In genomic region chr22:23146842-23147205, GRCh38 we compare ENCODE assay signal across 20 cellular contexts. TPM values are rescaled to one million over a fixed set of nuclear protein-coding genes. Genes with fewer than 3 reads are reported as not detected.
DNase-seq lines count a peak whose midpoint lies in the region; ATAC-seq and TF ChIP-seq lines count a peak whose summit lies in the region.
"Had no signal": no experiment of that assay in that cellular context is flagged by ENCODE, and none has a peak within 500 bp of the region (broad histone marks: within the 10 kb centered on the region; RNA-seq: fewer than 3 reads in every experiment).

No MANE protein-coding gene starts in this region.

- ATAC-seq in memory B cell (ENCODE audit: low read depth) (no peak), GM18867 (IDR thresholded peaks at IDR 0.05; ENCODE audit: unreplicated experiment) (no peak), PC-3 (no peak)
- no peak for ATAC-seq in stimulated activated memory B cell treated with anti-CD40 and anti-IgM and Interleukin-4, amounts not matched to agents 10 μg/mL and 1 μg/mL and 100 μg/mL, for 72 hours

- H3K27me3 ChIP-seq in PC-3 (ENCODE audit: low read length), result no peaks in the 10 kb centered on the region
- H3K27me3 ChIP-seq: BE2C, Peyer's patch had no signal

- H3F3A ChIP-seq in PC-3 (ENCODE audit: low read length, unreplicated experiment), result no peaks in the 10 kb centered on the region

- DNase-seq in EL (peak; percentile 24), amniotic epithelial cell (ENCODE audit: low read depth) (peak; percentile 67), memory B cell (ENCODE audit: low spot score in 2 of 2) (no peak), PC-3 (no peak), amygdala (lab: John Stamatoyannopoulos, UW) (no peak), hepatic stellate cell (ENCODE audit: low spot score) (no peak)
- DNase-seq: activated CD4-positive, alpha-beta T cell treated with anti-CD3 and anti-CD28 coated beads, Interleukin-2, amount 50 U/mL, for 4 hours; activated naive CD4-positive, alpha-beta T cell treated with anti-CD3 and anti-CD28 coated beads, Interleukin-2, amount 10 ng/mL, durations not matched to agents 7 days and 5 days; BE2C; head of caudate nucleus; KG1; NCI-H1105 treated with DMSO at 0.1 percent for 48 hours; NCI-H82; nucleus accumbens; Peyer's patch; stimulated activated CD4-positive, alpha-beta T cell treated with anti-CD3 and anti-CD28 coated beads, Interleukin-4, amount 100 ng/mL, for 1 hour had no signal

- H2AFZ ChIP-seq in PC-3 (ENCODE audit: low read length), result no peak overlapping the region

- no peak overlapping the region for H3K4me3 Mint-ChIP-seq in memory B cell
- H3K4me3 Mint-ChIP-seq in stimulated activated memory B cell treated with anti-CD40 and anti-IgM and Interleukin-4, amounts not matched to agents 10 μg/mL and 1 μg/mL and 100 μg/mL, for 72 hours, result no peak overlapping the region
- H3K4me3 Mint-ChIP-seq: activated naive CD4-positive, alpha-beta T cell treated with anti-CD3 and anti-CD28 coated beads, Interleukin-2, amount 10 ng/mL, durations not matched to agents 7 days and 5 days had no signal

- no peak overlapping the region for H3K4me2 ChIP-seq in PC-3 (ENCODE audit: low read length)

- no peak overlapping the region for H3K27ac ChIP-seq in PC-3 (ENCODE audit: low read length)

- POLR2A ChIA-PET in PC-3 (lab: Charles Lee; ENCODE audit: unreplicated experiment), result interaction anchor here (0.7 kb wide), 1 partner anchor 711 kb away, joined by 5 read pairs; no protein-coding TSS in a partner anchor

- peaks cover 17% of the 10 kb centered on the region for H3K4me1 Mint-ChIP-seq in memory B cell
- H3K4me1 Mint-ChIP-seq in stimulated activated memory B cell treated with anti-CD40 and anti-IgM and Interleukin-4, amounts not matched to agents 10 μg/mL and 1 μg/mL and 100 μg/mL, for 72 hours, result peaks cover 52% of the 10 kb centered on the region

- no peaks in the 10 kb centered on the region for H3K36me3 ChIP-seq in PC-3 (ENCODE audit: low read depth, low read length)
- H3K36me3 ChIP-seq: BE2C, Peyer's patch had no signal

- intact Hi-C loops in PC-3 (cut with micrococcal nuclease), result no loop called here

- H3K27ac Mint-ChIP-seq in memory B cell, result peak overlapping the region; percentile 98
- peak overlapping the region; percentile 69 for H3K27ac Mint-ChIP-seq in stimulated activated memory B cell treated with anti-CD40 and anti-IgM and Interleukin-4, amounts not matched to agents 10 μg/mL and 1 μg/mL and 100 μg/mL, for 72 hours
- H3K27ac Mint-ChIP-seq: activated naive CD4-positive, alpha-beta T cell treated with anti-CD3 and anti-CD28 coated beads, Interleukin-2, amount 10 ng/mL, durations not matched to agents 7 days and 5 days had no signal

- no peak overlapping the region for H3K4me3 ChIP-seq in PC-3 (ENCODE audit: low read length)
- H3K4me3 ChIP-seq: Peyer's patch had no signal

- no peaks in the 10 kb centered on the region for H3K9me3 Mint-ChIP-seq in memory B cell
- H3K9me3 Mint-ChIP-seq in stimulated activated memory B cell treated with anti-CD40 and anti-IgM and Interleukin-4, amounts not matched to agents 10 μg/mL and 1 μg/mL and 100 μg/mL, for 72 hours, result no peaks in the 10 kb centered on the region
- H3K9me3 Mint-ChIP-seq: activated naive CD4-positive, alpha-beta T cell treated with anti-CD3 and anti-CD28 coated beads, Interleukin-2, amount 10 ng/mL, durations not matched to agents 7 days and 5 days had no signal

- CTCF ChIA-PET in PC-3 (lab: Charles Lee), result interaction anchor here (0.6 kb wide), 1 partner anchor 192 kb away, joined by 4 read pairs; no protein-coding TSS in a partner anchor

- no peaks in the 10 kb centered on the region for H4K20me1 ChIP-seq in PC-3 (ENCODE audit: low read length)

- H3K9me2 ChIP-seq in PC-3 (replicated peaks; ENCODE audit: low read length), result no peaks in the 10 kb centered on the region

- H3K79me2 ChIP-seq in PC-3 (ENCODE audit: low read length), result no peaks in the 10 kb centered on the region

- H3K4me1 ChIP-seq in PC-3 (ENCODE audit: insufficient read depth, low read length), result peaks cover 28% of the 10 kb centered on the region
- H3K4me1 ChIP-seq: BE2C had no signal

- H3K9ac ChIP-seq in PC-3 (ENCODE audit: low read length), result no peak overlapping the region

- H3K27me3 Mint-ChIP-seq in memory B cell, result no peaks in the 10 kb centered on the region
- H3K27me3 Mint-ChIP-seq in stimulated activated memory B cell treated with anti-CD40 and anti-IgM and Interleukin-4, amounts not matched to agents 10 μg/mL and 1 μg/mL and 100 μg/mL, for 72 hours, result no peaks in the 10 kb centered on the region

- no peaks in the 10 kb centered on the region for H3K9me3 ChIP-seq in PC-3 (ENCODE audit: low read length)
- H3K9me3 ChIP-seq: BE2C, Peyer's patch had no signal

- no TSS peak for BruUV-seq in PC-3 (replicated peaks; lab: Mats Ljungman, UMichigan)

- H3K36me3 Mint-ChIP-seq in memory B cell, result no peaks in the 10 kb centered on the region
- no peaks in the 10 kb centered on the region for H3K36me3 Mint-ChIP-seq in stimulated activated memory B cell treated with anti-CD40 and anti-IgM and Interleukin-4, amounts not matched to agents 10 μg/mL and 1 μg/mL and 100 μg/mL, for 72 hours
- H3K36me3 Mint-ChIP-seq: activated naive CD4-positive, alpha-beta T cell treated with anti-CD3 and anti-CD28 coated beads, Interleukin-2, amount 10 ng/mL, durations not matched to agents 7 days and 5 days had no signal

- no peak for TF ChIP-seq CTCF in PC-3 (conservative IDR thresholded peaks at IDR 0.05; ENCODE audit: low read depth, low read length)

RNA-seq across cellular contexts. Expression of gene RAB36, which starts 1.5 kb away (rescaled TPM):
- 1.1 and 5.1 TPM in 2 replicates for total RNA-seq in PC-3 (2014; rRNA removed)

RNA-seq across cellular contexts. Expression of gene RSPH14, which starts 5.0 kb away (rescaled TPM):
- total RNA-seq in PC-3 (2014; rRNA removed), result 0.35 and 0.44 TPM in 2 replicates
- total RNA-seq: H4, lung microvascular endothelial cell, Peyer's patch had no signal

RNA-seq across cellular contexts. Expression of gene BCR, which starts 33.5 kb away (rescaled TPM):
- 36.8 and 46.8 TPM in 2 replicates for total RNA-seq in PC-3 (2014; rRNA removed)

Comparison
In these comparisons a context has a peak if more than half of its experiments do, and no peak if none do; other contexts are left out.
1. DNase-seq: peak in EL (single experiment) and amniotic epithelial cell (single experiment); none in memory B cell (0 of 2), PC-3 (single experiment), amygdala (0 of 56) and hepatic stellate cell (single experiment).